1 cellular context compared by ENCODE assay signal in the genomic region with DNA sequence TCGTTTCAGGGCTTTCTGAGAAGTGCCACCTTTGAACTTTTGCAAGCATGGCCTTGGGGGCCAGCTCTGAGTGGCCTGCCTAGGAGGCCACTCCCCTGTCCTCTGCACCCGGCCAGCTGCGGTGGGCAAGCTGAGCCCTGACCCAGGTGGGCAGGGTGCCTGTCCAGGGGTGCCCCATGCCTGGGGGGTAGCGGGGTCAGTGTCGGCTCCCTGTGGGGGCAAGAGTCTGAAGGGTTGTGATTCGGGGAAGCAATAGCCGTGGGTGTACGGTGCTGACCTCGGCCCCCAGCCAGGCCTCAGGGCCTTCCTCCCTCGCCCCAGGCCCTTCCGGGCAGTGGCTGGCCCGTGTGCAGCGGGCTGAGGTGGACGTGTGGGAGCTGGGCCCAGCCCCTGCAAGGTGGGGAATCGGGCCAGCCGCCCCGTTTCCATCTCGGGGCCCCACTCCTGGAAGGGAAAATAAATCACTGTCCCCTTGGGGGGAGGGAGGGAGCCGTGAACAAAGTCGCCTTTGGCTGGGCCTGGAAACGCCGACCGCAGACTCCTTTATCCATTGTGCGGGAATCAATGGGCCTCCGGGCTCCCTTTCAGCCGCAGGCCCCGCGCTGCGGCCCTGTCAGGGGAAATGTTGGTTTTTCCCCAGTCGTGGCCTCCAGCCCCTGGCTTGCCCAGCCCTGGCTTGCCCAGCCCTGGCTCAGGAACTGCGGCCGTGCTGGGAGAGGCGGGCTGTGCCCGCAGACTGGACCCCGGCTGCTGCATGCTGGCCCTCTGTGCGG.
TF ChIP-seq lines count a peak whose summit lies in the region.

No MANE protein-coding gene starts in this region.

TF ChIP-seq in HepG2, 621 proteins besides CTCF, POLR2A, EP300 and RAD21 (continued from another document and continues in another):
- TF ChIP-seq ZUFSP (CRISPR knock-in tag; IDR thresholded peaks at IDR 0.05; ENCODE audit: borderline replicate concordance) (no peak), SNAPC2 (CRISPR knock-in tag; IDR thresholded peaks at IDR 0.05) (no peak), PAWR (CRISPR knock-in tag; IDR thresholded peaks at IDR 0.05; ENCODE audit: borderline replicate concordance) (no peak), ZBTB37 (CRISPR knock-in tag; IDR thresholded peaks at IDR 0.05) (0 out of 2 replicates have a peak, but pooled peaks have one; percentile 34), ZNF703 (CRISPR knock-in tag; IDR thresholded peaks at IDR 0.05; ENCODE audit: borderline replicate concordance) (0 out of 2 replicates have a peak, but pooled peaks have one; percentile 21), HNRNPUL1 (IDR thresholded peaks at IDR 0.05; ENCODE audit: low read depth, low read length) (no peak), ZMAT3 (CRISPR knock-in tag; conservative IDR thresholded peaks at IDR 0.05) (0 out of 2 replicates have a peak, but pooled peaks have one; percentile 17), ZNF546 (CRISPR knock-in tag; conservative IDR thresholded peaks at IDR 0.05) (0 out of 2 replicates have a peak, but pooled peaks have one; percentile 69), CREB1 (IDR thresholded peaks at IDR 0.05) (no peak), CREB1 (CRISPR knock-in tag; IDR thresholded peaks at IDR 0.05) (no peak), HNRNPH1 (optimal IDR thresholded peaks at IDR 0.05; ENCODE audit: low read depth, low read length) (no peak), ZNF431 (CRISPR knock-in tag; IDR thresholded peaks at IDR 0.05; ENCODE audit: borderline replicate concordance, low read depth) (no peak), GLMP (CRISPR knock-in tag; IDR thresholded peaks at IDR 0.05; ENCODE audit: borderline replicate concordance) (no peak), ZSCAN25 (CRISPR knock-in tag; IDR thresholded peaks at IDR 0.05) (no peak), SOX13 (IDR thresholded peaks at IDR 0.05) (no peak), SOX13 (CRISPR knock-in tag; conservative IDR thresholded peaks at IDR 0.05 in 1 of 2, IDR thresholded peaks at IDR 0.05 in 1 of 2) (0 out of 4 replicates have a peak, but pooled peaks of 1 of the 2 experiments have one; percentile 6), ELF3 (CRISPR knock-in tag; IDR thresholded peaks at IDR 0.05) (no peak), MTA1 (CRISPR knock-in tag; IDR thresholded peaks at IDR 0.05; ENCODE audit: borderline replicate concordance) (0 out of 2 replicates have a peak, but pooled peaks have one; percentile 30), KDM2A (CRISPR knock-in tag; IDR thresholded peaks at IDR 0.05; ENCODE audit: borderline replicate concordance, low read depth) (no peak), ARHGAP35 (CRISPR knock-in tag; IDR thresholded peaks at IDR 0.05; ENCODE audit: borderline replicate concordance) (no peak; the same call in 1 of the 2 replicates), ZNF609 (CRISPR knock-in tag; IDR thresholded peaks at IDR 0.05; ENCODE audit: borderline replicate concordance) (no peak), ZNF317 (CRISPR knock-in tag; IDR thresholded peaks at IDR 0.05) (no peak), SATB2 (CRISPR knock-in tag; IDR thresholded peaks at IDR 0.05) (no peak), ZC3H4 (CRISPR knock-in tag; IDR thresholded peaks at IDR 0.05; ENCODE audit: borderline replicate concordance) (no peak; the same call in 1 of the 2 replicates), NR1H2 (CRISPR knock-in tag; IDR thresholded peaks at IDR 0.05; ENCODE audit: borderline replicate concordance, low read depth) (no peak), ETV5 (CRISPR knock-in tag; IDR thresholded peaks at IDR 0.05; ENCODE audit: borderline replicate concordance) (0 out of 2 replicates have a peak, but pooled peaks have one; percentile 11), ZNF234 (CRISPR knock-in tag; conservative IDR thresholded peaks at IDR 0.05) (no peak), ZNF543 (CRISPR knock-in tag; IDR thresholded peaks at IDR 0.05) (no peak), NFKB2 (CRISPR knock-in tag; IDR thresholded peaks at IDR 0.05; ENCODE audit: borderline replicate concordance) (no peak), ZBTB34 (CRISPR knock-in tag; IDR thresholded peaks at IDR 0.05) (peak; percentile 41; the same call in 1 of the 2 replicates)
- TF ChIP-seq, protein P1, sequence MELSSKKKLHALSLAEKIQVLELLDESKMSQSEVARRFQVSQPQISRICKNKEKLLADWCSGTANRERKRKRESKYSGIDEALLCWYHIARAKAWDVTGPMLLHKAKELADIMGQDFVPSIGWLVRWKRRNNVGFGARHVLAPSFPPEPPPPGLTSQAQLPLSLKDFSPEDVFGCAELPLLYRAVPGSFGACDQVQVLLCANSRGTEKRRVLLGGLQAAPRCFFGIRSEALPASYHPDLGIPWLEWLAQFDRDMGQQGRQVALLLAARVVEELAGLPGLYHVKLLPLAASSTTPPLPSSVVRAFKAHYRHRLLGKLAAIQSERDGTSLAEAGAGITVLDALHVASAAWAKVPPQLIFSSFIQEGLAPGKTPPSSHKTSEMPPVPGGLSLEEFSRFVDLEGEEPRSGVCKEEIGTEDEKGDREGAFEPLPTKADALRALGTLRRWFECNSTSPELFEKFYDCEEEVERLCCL (CRISPR knock-in tag; IDR thresholded peaks at IDR 0.05; ENCODE audit: borderline replicate concordance) = no peak
- TF ChIP-seq, protein P2, sequence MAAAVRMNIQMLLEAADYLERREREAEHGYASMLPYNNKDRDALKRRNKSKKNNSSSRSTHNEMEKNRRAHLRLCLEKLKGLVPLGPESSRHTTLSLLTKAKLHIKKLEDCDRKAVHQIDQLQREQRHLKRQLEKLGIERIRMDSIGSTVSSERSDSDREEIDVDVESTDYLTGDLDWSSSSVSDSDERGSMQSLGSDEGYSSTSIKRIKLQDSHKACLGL (CRISPR knock-in tag; IDR thresholded peaks at IDR 0.05) = no peak
- TF ChIP-seq, protein P3, sequence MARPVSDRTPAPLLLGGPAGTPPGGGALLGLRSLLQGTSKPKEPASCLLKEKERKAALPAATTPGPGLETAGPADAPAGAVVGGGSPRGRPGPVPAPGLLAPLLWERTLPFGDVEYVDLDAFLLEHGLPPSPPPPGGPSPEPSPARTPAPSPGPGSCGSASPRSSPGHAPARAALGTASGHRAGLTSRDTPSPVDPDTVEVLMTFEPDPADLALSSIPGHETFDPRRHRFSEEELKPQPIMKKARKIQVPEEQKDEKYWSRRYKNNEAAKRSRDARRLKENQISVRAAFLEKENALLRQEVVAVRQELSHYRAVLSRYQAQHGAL (CRISPR knock-in tag; IDR thresholded peaks at IDR 0.05; ENCODE audit: not compliant biosample characterization) = no peak
- TF ChIP-seq, protein P4, sequence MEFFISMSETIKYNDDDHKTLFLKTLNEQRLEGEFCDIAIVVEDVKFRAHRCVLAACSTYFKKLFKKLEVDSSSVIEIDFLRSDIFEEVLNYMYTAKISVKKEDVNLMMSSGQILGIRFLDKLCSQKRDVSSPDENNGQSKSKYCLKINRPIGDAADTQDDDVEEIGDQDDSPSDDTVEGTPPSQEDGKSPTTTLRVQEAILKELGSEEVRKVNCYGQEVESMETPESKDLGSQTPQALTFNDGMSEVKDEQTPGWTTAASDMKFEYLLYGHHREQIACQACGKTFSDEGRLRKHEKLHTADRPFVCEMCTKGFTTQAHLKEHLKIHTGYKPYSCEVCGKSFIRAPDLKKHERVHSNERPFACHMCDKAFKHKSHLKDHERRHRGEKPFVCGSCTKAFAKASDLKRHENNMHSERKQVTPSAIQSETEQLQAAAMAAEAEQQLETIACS (CRISPR knock-in tag; IDR thresholded peaks at IDR 0.05) = no peak
